Comparison of ENCODE assay signal across 8 cellular contexts in genomic region chr17:4940625-4941021, GRCh38. TPM values are rescaled to one million over a fixed set of nuclear protein-coding genes. Genes with fewer than 3 reads are reported as not detected.
DNase-seq lines count a peak whose midpoint lies in the region; ATAC-seq, FAIRE-seq and TF ChIP-seq lines count a peak whose summit lies in the region.

No MANE protein-coding gene starts in this region.

- FAIRE-seq in urothelium cell line (lab: Jason Lieb, UNC), result no peak

- CTCF ChIA-PET in A673 (lab: Charles Lee), result interaction anchor here (0.5 kb wide), 1 partner anchor 8 kb away, joined by 4 read pairs; the partner anchor contains the start of gene PFN1
- CTCF ChIA-PET in activated naive CD4-positive, alpha-beta T cell treated with anti-CD3 and anti-CD28 coated beads for 36 hours (lab: Charles Lee), result interaction anchor here (1.2 to 2.8 kb wide), 3 partner anchors 27 to 150 kb away, joined by 4 to 15 read pairs (median 5); partner anchors contain the start of gene SPAG7

- peaks cover 63% of the 10 kb centered on the region for H3K4me1 Mint-ChIP-seq in activated naive CD4-positive, alpha-beta T cell treated with anti-CD3 and anti-CD28 coated beads for 36 hours (ENCODE audit: low read depth)

- H3K9me3 ChIP-seq in A673 (ENCODE audit: low read depth, low read length, poor library complexity, severe bottlenecking), result no peaks in the 10 kb centered on the region
- H3K9me3 ChIP-seq in KOPT-K1 (ENCODE audit: insufficient read depth, low read length, poor library complexity, severe bottlenecking), result no peaks in the 10 kb centered on the region
- H3K9me3 ChIP-seq in iPS DF 6.9 (ENCODE audit: control insufficient read depth, insufficient read depth, low read length), result no peaks in the 10 kb centered on the region

- H3K36me3 Mint-ChIP-seq in activated naive CD4-positive, alpha-beta T cell treated with anti-CD3 and anti-CD28 coated beads for 36 hours (ENCODE audit: low read depth), result peaks cover 68% of the 10 kb centered on the region

- H3K9me3 Mint-ChIP-seq in activated naive CD4-positive, alpha-beta T cell treated with anti-CD3 and anti-CD28 coated beads for 36 hours, result no peaks in the 10 kb centered on the region

- H3K4me3 ChIP-seq in A673 (ENCODE audit: low read depth, low read length, poor library complexity, severe bottlenecking), result peak overlapping the region; percentile 75
- peak overlapping the region; percentile 68 for H3K4me3 ChIP-seq in iPS DF 6.9 (ENCODE audit: low read length)

- no peaks in the 10 kb centered on the region for H3K27me3 Mint-ChIP-seq in activated naive CD4-positive, alpha-beta T cell treated with anti-CD3 and anti-CD28 coated beads for 36 hours (ENCODE audit: low read depth)

- DNase-seq in A673 (ENCODE audit: low spot score) (no peak), iPS DF 6.9 (ENCODE audit: low read depth, low spot score) (no peak), ecto neural progenitor cell (ENCODE audit: low spot score) (no peak), urothelium cell line (ENCODE audit: low spot score) (no peak)
- peak; percentile 69 for DNase-seq in activated naive CD4-positive, alpha-beta T cell treated with anti-CD3 and anti-CD28 coated beads for 36 hours
- peak; percentile 65 for DNase-seq in stimulated activated CD8-positive, alpha-beta memory T cell treated with anti-CD3 and anti-CD28 coated beads, Interleukin-4, amount 100 ng/mL, for 48 hours

- TSS peak; percentile 79 for BruUV-seq in A673 (replicated peaks; lab: Mats Ljungman, UMichigan)

- H3K36me3 ChIP-seq in A673 (ENCODE audit: insufficient read depth, low read length, poor library complexity, severe bottlenecking) (peaks cover 46% of the 10 kb centered on the region), KOPT-K1 (ENCODE audit: insufficient read depth, low read length) (peaks cover 68% of the 10 kb centered on the region), iPS DF 6.9 (ENCODE audit: control insufficient read depth, insufficient read depth, low read length) (peaks cover 20% of the 10 kb centered on the region; the same call in 1 of the 2 replicates)

- H3K4me3 Mint-ChIP-seq in activated naive CD4-positive, alpha-beta T cell treated with anti-CD3 and anti-CD28 coated beads for 36 hours, result peak overlapping the region; percentile 94

- TF ChIP-seq CTCF in A673 (conservative IDR thresholded peaks at IDR 0.05; ENCODE audit: low read depth, low read length), result no peak

- peak overlapping the region; percentile 99 for H3K27ac Mint-ChIP-seq in activated naive CD4-positive, alpha-beta T cell treated with anti-CD3 and anti-CD28 coated beads for 36 hours

- WGBS in iPS DF 6.9 (ENCODE audit: insufficient coverage, insufficient read length), result no CpG with 5 or more reads among the region's 21 CpGs

- H3K4me1 ChIP-seq in A673 (ENCODE audit: insufficient read depth, low read length, poor library complexity, severe bottlenecking), result peaks cover 29% of the 10 kb centered on the region
- H3K4me1 ChIP-seq in iPS DF 6.9 (ENCODE audit: control insufficient read depth, insufficient read depth, low read length), result peaks cover 6% of the 10 kb centered on the region

- ATAC-seq in GM18498 (IDR thresholded peaks at IDR 0.05; ENCODE audit: unreplicated experiment), result no peak

- intact Hi-C loops in A673 (cut with micrococcal nuclease; ENCODE audit: unreplicated experiment), result no loop called here
- intact Hi-C loops in activated naive CD4-positive, alpha-beta T cell treated with anti-CD3 and anti-CD28 coated beads for 36 hours (cut with micrococcal nuclease), result loop anchor here (1.0 to 10.0 kb wide), 11 partner anchors 8 to 976 kb away; partner anchors contain the start of genes ARRB2, ATP2A3, C17orf107 and CAMTA2

- POLR2A ChIA-PET in A673 (lab: Charles Lee; ENCODE audit: low non-redundant PET), result interaction anchor here (0.5 to 0.6 kb wide), 2 partner anchors 95 to 439 kb away, joined by 4 to 7 read pairs; partner anchors contain the start of gene SLC52A1

- no peaks in the 10 kb centered on the region for H3K27me3 ChIP-seq in A673 (replicated peaks; ENCODE audit: insufficient read depth, low read depth, low read length, poor library complexity)
- no peaks in the 10 kb centered on the region for H3K27me3 ChIP-seq in iPS DF 6.9 (ENCODE audit: control insufficient read depth, insufficient read depth, low read length)

- H3K27ac ChIP-seq in A673 (ENCODE audit: low read depth, low read length, poor library complexity, severe bottlenecking) (peak overlapping the region; percentile 94), KOPT-K1 (ENCODE audit: low read depth, low read length, poor library complexity, severe bottlenecking) (peak overlapping the region; percentile 99), iPS DF 6.9 (ENCODE audit: low read length) (no peak overlapping the region)

RNA-seq across cellular contexts. Expression of gene RNF167, which starts 0.6 kb away (rescaled TPM):
- 77.3 and 78.8 TPM in 2 replicates for total RNA-seq in A673 (2021)
- 100 to 1,000 TPM; 133 to 140 TPM for total RNA-seq in activated naive CD4-positive, alpha-beta T cell treated with anti-CD3 and anti-CD28 coated beads for 36 hours

RNA-seq across cellular contexts. Expression of gene SLC25A11, which starts 0.8 kb away (rescaled TPM):
- total RNA-seq in A673 (2021), result 113 and 129 TPM in 2 replicates
- 10 to 100 TPM; 63.8 to 65.2 TPM for total RNA-seq in activated naive CD4-positive, alpha-beta T cell treated with anti-CD3 and anti-CD28 coated beads for 36 hours

RNA-seq across cellular contexts. Expression of gene PFN1, which starts 7.7 kb away (rescaled TPM):
- 1,021 and 1,026 TPM in 2 replicates for total RNA-seq in A673 (2021)
- total RNA-seq in activated naive CD4-positive, alpha-beta T cell treated with anti-CD3 and anti-CD28 coated beads for 36 hours, result 1,000 to 10,000 TPM; 1,812 to 1,876 TPM

RNA-seq across cellular contexts. Expression of gene GP1BA, which starts 8.5 kb away (rescaled TPM):
- total RNA-seq in A673 (2021), result not detected in 2 replicates
- total RNA-seq in activated naive CD4-positive, alpha-beta T cell treated with anti-CD3 and anti-CD28 coated beads for 36 hours, result not detected

RNA-seq across cellular contexts. Expression of gene ENO3, which starts 10.3 kb away (rescaled TPM):
- 12.3 and 16.6 TPM in 2 replicates for total RNA-seq in A673 (2021)
- 10 to 100 TPM; 26.7 to 28.9 TPM for total RNA-seq in activated naive CD4-positive, alpha-beta T cell treated with anti-CD3 and anti-CD28 coated beads for 36 hours

Comparison
In these comparisons a context has a peak if more than half of its experiments do, and no peak if none do; other contexts are left out.
1. DNase-seq: peak in activated naive CD4-positive, alpha-beta T cell treated with anti-CD3 and anti-CD28 coated beads for 36 hours (single experiment) and stimulated activated CD8-positive, alpha-beta memory T cell treated with anti-CD3 and anti-CD28 coated beads, Interleukin-4, amount 100 ng/mL, for 48 hours (single experiment); none in A673 (single experiment), iPS DF 6.9 (single experiment), ecto neural progenitor cell (single experiment) and urothelium cell line (single experiment).